1 cellular context compared by ENCODE assay signal in genomic region chr6:32195652-32195901, GRCh38.
TF ChIP-seq lines count a peak whose summit lies in the region.

No MANE protein-coding gene starts in this region.

TF ChIP-seq in SK-N-SH, 30 proteins besides CTCF, POLR2A, EP300 and RAD21 (continued from another document):
- 0 out of 2 replicates have a peak, but pooled peaks have one; percentile 11 for TF ChIP-seq YY1 (IDR thresholded peaks at IDR 0.05; ENCODE audit: low read depth)
- TF ChIP-seq TAF1 (IDR thresholded peaks at IDR 0.05; ENCODE audit: borderline replicate concordance, low read depth, low read length) = no peak
- no peak for TF ChIP-seq NFIC (IDR thresholded peaks at IDR 0.05; ENCODE audit: borderline replicate concordance)
- TF ChIP-seq JUND (IDR thresholded peaks at IDR 0.05) = no peak
